ENCODE assay signal across 1 cellular context in genomic region chr11:16177688-16178087, GRCh38.
TF ChIP-seq lines count a peak whose summit lies in the region.

No MANE protein-coding gene starts in this region.

TF ChIP-seq in K562, 482 proteins besides CTCF, POLR2A, EP300 and RAD21 (continued from another document):
- TF ChIP-seq HMBOX1 (IDR thresholded peaks at IDR 0.05) (peak; percentile 46; the same call in 1 of the 2 replicates), MAFG (tag; conservative IDR thresholded peaks at IDR 0.05) (no peak), CEBPG (CRISPR knock-in tag; IDR thresholded peaks at IDR 0.05) (no peak), CEBPG (tag; conservative IDR thresholded peaks at IDR 0.05 in 1 of 2, IDR thresholded peaks at IDR 0.05 in 1 of 2) (peak in 1 of 2 experiments; percentile 78; a peak in 2 of 4 replicates), RCOR1 (IDR thresholded peaks at IDR 0.05; ENCODE audit: borderline replicate concordance in 1 of 2, low read depth in 2 of 2, low read length in 2 of 2) (0 out of 4 replicates have a peak, but pooled peaks of 1 of the 2 experiments have one; percentile 17), KDM1A (IDR thresholded peaks at IDR 0.05) (0 out of 4 replicates have a peak, but pooled peaks of 1 of the 2 experiments have one; percentile 30), HDAC1 (IDR thresholded peaks at IDR 0.05) (0 out of 4 replicates have a peak, but pooled peaks of 1 of the 2 experiments have one; percentile 17), SMARCA4 (IDR thresholded peaks at IDR 0.05) (0 out of 2 replicates have a peak, but pooled peaks have one; percentile 22), CBFA2T3 (IDR thresholded peaks at IDR 0.05) (peak; percentile 53), EZH2 (IDR thresholded peaks at IDR 0.05; ENCODE audit: borderline replicate concordance, low read depth, low read length) (no peak)
